2 cellular contexts compared by ENCODE assay signal in genomic region chr1:53577141-53578100, GRCh38.
TF ChIP-seq lines count a peak whose summit lies in the region.

No MANE protein-coding gene starts in this region.

TF ChIP-seq in GM23338, 12 proteins besides CTCF, POLR2A, EP300 and RAD21:
- TF ChIP-seq REST (IDR thresholded peaks at IDR 0.05; ENCODE audit: unreplicated experiment) (no peak), NANOG (IDR thresholded peaks at IDR 0.05; ENCODE audit: borderline replicate concordance) (no peak), CREB1 (CRISPR knock-in tag; IDR thresholded peaks at IDR 0.05; ENCODE audit: low read depth) (no peak), EZH2 (IDR thresholded peaks at IDR 0.05; ENCODE audit: low read depth, unreplicated experiment) (no peak), ZNF331 (CRISPR knock-in tag; IDR thresholded peaks at IDR 0.05; ENCODE audit: low read depth) (no peak), ZNF462 (CRISPR knock-in tag; IDR thresholded peaks at IDR 0.05) (no peak), EZH2phosphoT487 (IDR thresholded peaks at IDR 0.05; ENCODE audit: unreplicated experiment) (no peak), STAT1 (IDR thresholded peaks at IDR 0.05; ENCODE audit: unreplicated experiment) (no peak), ZNF114 (CRISPR knock-in tag; IDR thresholded peaks at IDR 0.05) (no peak), POLR2AphosphoS5 (IDR thresholded peaks at IDR 0.05; ENCODE audit: low read depth) (no peak), JUNB (IDR thresholded peaks at IDR 0.05; ENCODE audit: unreplicated experiment) (no peak)
- TF ChIP-seq, protein P1, sequence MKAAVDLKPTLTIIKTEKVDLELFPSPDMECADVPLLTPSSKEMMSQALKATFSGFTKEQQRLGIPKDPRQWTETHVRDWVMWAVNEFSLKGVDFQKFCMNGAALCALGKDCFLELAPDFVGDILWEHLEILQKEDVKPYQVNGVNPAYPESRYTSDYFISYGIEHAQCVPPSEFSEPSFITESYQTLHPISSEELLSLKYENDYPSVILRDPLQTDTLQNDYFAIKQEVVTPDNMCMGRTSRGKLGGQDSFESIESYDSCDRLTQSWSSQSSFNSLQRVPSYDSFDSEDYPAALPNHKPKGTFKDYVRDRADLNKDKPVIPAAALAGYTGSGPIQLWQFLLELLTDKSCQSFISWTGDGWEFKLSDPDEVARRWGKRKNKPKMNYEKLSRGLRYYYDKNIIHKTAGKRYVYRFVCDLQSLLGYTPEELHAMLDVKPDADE (IDR thresholded peaks at IDR 0.05) = no peak
TF ChIP-seq in GM23338: peak in this region for 0.

TF ChIP-seq in H1, 55 proteins besides CTCF, POLR2A, EP300 and RAD21:
- TF ChIP-seq POU5F1 (IDR thresholded peaks at IDR 0.05; ENCODE audit: low read depth, low read length) = no peak
